ENCODE assay signal across 2 cellular contexts in the genomic region with DNA sequence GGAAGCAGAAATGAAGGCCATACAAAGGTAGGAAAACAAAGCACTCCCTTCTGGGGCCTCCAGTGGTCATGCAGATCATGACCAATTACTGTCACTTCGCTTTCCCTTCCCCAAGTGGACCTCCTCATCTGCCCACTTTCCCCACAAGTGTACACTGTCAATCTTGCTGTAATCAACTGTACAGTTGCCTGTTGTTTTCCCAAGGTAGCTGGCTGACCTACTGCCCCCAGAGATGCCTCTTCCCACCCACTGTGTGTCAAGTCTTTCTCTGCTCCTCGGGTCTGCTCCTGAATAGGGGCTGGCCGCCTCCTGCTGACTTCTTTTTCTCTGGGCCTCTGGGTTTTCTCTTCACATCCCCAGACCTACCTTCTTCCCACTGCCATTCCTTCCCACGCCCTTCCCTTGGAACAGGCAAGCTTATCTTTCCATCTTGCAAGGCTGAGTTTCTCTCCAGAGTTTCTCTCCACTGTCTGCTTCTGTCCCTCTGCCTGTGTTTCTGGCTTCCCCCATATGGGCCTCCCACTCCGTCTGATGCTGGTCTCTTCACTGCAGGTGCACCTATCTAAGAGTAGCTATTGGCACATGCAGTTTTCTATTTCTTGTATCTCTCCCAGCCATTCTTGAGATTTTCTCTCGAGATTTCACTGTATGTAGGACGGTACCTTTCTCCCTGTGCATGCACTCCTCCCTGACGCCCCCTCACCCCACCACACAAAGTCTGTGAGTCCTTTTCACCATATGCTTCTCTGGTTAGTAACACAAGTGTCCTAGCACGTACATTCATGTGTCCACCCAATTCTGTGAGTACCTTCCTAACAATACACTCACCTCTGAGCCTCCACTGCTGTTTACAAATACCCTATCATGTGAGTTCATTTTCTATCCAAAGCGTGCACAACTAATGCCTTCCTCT.
TF ChIP-seq lines count a peak whose summit lies in the region.

No MANE protein-coding gene starts in this region.

TF ChIP-seq in K562, 482 proteins besides CTCF, POLR2A, EP300 and RAD21 (continued from another document):
- peak; percentile 24 for TF ChIP-seq CHD1 (IDR thresholded peaks at IDR 0.05; ENCODE audit: low read length)
- peak; percentile 4 for TF ChIP-seq RBBP5 (IDR thresholded peaks at IDR 0.05; ENCODE audit: borderline replicate concordance, insufficient read depth, low read length, poor library complexity, severe bottlenecking)
- TF ChIP-seq, protein P1, sequence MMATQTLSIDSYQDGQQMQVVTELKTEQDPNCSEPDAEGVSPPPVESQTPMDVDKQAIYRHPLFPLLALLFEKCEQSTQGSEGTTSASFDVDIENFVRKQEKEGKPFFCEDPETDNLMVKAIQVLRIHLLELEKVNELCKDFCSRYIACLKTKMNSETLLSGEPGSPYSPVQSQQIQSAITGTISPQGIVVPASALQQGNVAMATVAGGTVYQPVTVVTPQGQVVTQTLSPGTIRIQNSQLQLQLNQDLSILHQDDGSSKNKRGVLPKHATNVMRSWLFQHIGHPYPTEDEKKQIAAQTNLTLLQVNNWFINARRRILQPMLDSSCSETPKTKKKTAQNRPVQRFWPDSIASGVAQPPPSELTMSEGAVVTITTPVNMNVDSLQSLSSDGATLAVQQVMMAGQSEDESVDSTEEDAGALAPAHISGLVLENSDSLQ (IDR thresholded peaks at IDR 0.05): peak; percentile 57; the same call in 1 of the 2 replicates
- TF ChIP-seq MAZ (CRISPR knock-in tag; conservative IDR thresholded peaks at IDR 0.05 in 1 of 2, IDR thresholded peaks at IDR 0.05 in 1 of 2): 0 out of 4 replicates have a peak, but pooled peaks of 1 of the 2 experiments have one; percentile 16
- TF ChIP-seq, protein P2, sequence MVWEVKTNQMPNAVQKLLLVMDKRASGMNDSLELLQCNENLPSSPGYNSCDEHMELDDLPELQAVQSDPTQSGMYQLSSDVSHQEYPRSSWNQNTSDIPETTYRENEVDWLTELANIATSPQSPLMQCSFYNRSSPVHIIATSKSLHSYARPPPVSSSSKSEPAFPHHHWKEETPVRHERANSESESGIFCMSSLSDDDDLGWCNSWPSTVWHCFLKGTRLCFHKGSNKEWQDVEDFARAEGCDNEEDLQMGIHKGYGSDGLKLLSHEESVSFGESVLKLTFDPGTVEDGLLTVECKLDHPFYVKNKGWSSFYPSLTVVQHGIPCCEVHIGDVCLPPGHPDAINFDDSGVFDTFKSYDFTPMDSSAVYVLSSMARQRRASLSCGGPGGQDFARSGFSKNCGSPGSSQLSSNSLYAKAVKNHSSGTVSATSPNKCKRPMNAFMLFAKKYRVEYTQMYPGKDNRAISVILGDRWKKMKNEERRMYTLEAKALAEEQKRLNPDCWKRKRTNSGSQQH (CRISPR knock-in tag; IDR thresholded peaks at IDR 0.05): no peak
- TF ChIP-seq EGR1 (conservative IDR thresholded peaks at IDR 0.05): peak; percentile 54
- 0 out of 2 replicates have a peak, but pooled peaks have one; percentile 16 for TF ChIP-seq ETV5 (CRISPR knock-in tag; IDR thresholded peaks at IDR 0.05; ENCODE audit: low read depth)

TF ChIP-seq in liver, 16 proteins besides CTCF, POLR2A, EP300 and RAD21 (continued from another document):
- TF ChIP-seq, protein P3, sequence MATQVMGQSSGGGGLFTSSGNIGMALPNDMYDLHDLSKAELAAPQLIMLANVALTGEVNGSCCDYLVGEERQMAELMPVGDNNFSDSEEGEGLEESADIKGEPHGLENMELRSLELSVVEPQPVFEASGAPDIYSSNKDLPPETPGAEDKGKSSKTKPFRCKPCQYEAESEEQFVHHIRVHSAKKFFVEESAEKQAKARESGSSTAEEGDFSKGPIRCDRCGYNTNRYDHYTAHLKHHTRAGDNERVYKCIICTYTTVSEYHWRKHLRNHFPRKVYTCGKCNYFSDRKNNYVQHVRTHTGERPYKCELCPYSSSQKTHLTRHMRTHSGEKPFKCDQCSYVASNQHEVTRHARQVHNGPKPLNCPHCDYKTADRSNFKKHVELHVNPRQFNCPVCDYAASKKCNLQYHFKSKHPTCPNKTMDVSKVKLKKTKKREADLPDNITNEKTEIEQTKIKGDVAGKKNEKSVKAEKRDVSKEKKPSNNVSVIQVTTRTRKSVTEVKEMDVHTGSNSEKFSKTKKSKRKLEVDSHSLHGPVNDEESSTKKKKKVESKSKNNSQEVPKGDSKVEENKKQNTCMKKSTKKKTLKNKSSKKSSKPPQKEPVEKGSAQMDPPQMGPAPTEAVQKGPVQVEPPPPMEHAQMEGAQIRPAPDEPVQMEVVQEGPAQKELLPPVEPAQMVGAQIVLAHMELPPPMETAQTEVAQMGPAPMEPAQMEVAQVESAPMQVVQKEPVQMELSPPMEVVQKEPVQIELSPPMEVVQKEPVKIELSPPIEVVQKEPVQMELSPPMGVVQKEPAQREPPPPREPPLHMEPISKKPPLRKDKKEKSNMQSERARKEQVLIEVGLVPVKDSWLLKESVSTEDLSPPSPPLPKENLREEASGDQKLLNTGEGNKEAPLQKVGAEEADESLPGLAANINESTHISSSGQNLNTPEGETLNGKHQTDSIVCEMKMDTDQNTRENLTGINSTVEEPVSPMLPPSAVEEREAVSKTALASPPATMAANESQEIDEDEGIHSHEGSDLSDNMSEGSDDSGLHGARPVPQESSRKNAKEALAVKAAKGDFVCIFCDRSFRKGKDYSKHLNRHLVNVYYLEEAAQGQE (IDR thresholded peaks at IDR 0.05): no peak
- TF ChIP-seq, protein P4, sequence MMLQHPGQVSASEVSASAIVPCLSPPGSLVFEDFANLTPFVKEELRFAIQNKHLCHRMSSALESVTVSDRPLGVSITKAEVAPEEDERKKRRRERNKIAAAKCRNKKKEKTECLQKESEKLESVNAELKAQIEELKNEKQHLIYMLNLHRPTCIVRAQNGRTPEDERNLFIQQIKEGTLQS (IDR thresholded peaks at IDR 0.05): no peak
